Comparison of ENCODE assay signal across 12 cellular contexts in genomic region chr13:100175078-100175802, GRCh38.
"Had no signal": no experiment of that assay in that cellular context is flagged by ENCODE, and none has a peak within 500 bp of the region (broad histone marks: within the 10 kb centered on the region; RNA-seq: fewer than 3 reads in every experiment).

No MANE protein-coding gene starts in this region.

- DNase-seq: activated CD4-positive, alpha-beta T cell treated with anti-CD3 and anti-CD28 coated beads for 48 hours; activated naive CD4-positive, alpha-beta T cell treated with Interleukin-2 at 50 U/mL for 16 hours; central memory CD4-positive, alpha-beta T cell; effector memory CD8-positive, alpha-beta T cell; hypothalamus; left colon; mammary epithelial cell; natural killer cell; ovary; stimulated activated CD4-positive, alpha-beta T cell treated with anti-CD3 and anti-CD28 coated beads, Interleukin-4, amount 100 ng/mL, for 1 hour had no signal

- H3K4me3 Mint-ChIP-seq: effector memory CD8-positive, alpha-beta T cell; natural killer cell; stimulated activated naive CD8-positive, alpha-beta T cell treated with anti-CD3 and anti-CD28 coated beads, Interleukin-15, Interleukin-2, amounts not matched to agents 100 ng/mL and 50 ng/mL, for 24 hours; T-helper 1 cell treated with Interleukin-12 subunit alpha and Interleukin-12 subunit beta and Interleukin-4 antibody, amounts not matched to agents 30 μg/mL and 1 μg/mL, for 36 hours had no signal

- H3K36me3 Mint-ChIP-seq: natural killer cell had no signal

- H3K9me3 Mint-ChIP-seq: effector memory CD8-positive, alpha-beta T cell; natural killer cell had no signal

- H3K27me3 Mint-ChIP-seq: effector memory CD8-positive, alpha-beta T cell; stimulated activated naive CD8-positive, alpha-beta T cell treated with anti-CD3 and anti-CD28 coated beads, Interleukin-15, Interleukin-2, amounts not matched to agents 100 ng/mL and 50 ng/mL, for 24 hours had no signal

- ATAC-seq: effector memory CD8-positive, alpha-beta T cell; left colon; natural killer cell had no signal

- H3K27ac Mint-ChIP-seq: natural killer cell; stimulated activated naive CD8-positive, alpha-beta T cell treated with anti-CD3 and anti-CD28 coated beads, Interleukin-15, Interleukin-2, amounts not matched to agents 100 ng/mL and 50 ng/mL, for 24 hours; T-helper 1 cell treated with Interleukin-12 subunit alpha and Interleukin-12 subunit beta and Interleukin-4 antibody, amounts not matched to agents 30 μg/mL and 1 μg/mL, for 36 hours had no signal
